In genomic region chr2:201696151-201696659, GRCh38 we compare ENCODE assay signal across 14 cellular contexts. TPM values are rescaled to one million over a fixed set of nuclear protein-coding genes. Genes with fewer than 3 reads are reported as not detected.
DNase-seq lines count a peak whose midpoint lies in the region; ATAC-seq, FAIRE-seq and TF ChIP-seq lines count a peak whose summit lies in the region.
"Had no signal": no experiment of that assay in that cellular context is flagged by ENCODE, and none has a peak within 500 bp of the region (broad histone marks: within the 10 kb centered on the region; RNA-seq: fewer than 3 reads in every experiment).

No MANE protein-coding gene starts in this region.

- CTCF ChIA-PET in A549 (lab: Yijun Ruan, JAX), result interaction anchor here (1.0 to 1.6 kb wide), 4 partner anchors 15 to 483 kb away, joined by 3 read pairs; no protein-coding TSS in a partner anchor
- CTCF ChIA-PET in CD4-positive, alpha-beta memory T cell (lab: Charles Lee; ENCODE audit: partially characterized antibody), result no interaction called here

- H3K27ac Mint-ChIP-seq in activated T-helper 2 cell treated with anti-CD3 and anti-CD28 coated beads, Interferon-gamma antibody, Interleukin-2, Interleukin-4, amounts not matched to agents 10 μg/mL and 5 μg/mL and 100 μg/mL, durations not matched to agents 14 hours and 24 hours and 36 hours, result no peak overlapping the region
- H3K27ac Mint-ChIP-seq in CD4-positive, alpha-beta memory T cell, result peak overlapping the region in 1 of 7 donors; percentile 44

- TF ChIP-seq POLR2A in A549 (IDR thresholded peaks at IDR 0.05; ENCODE audit: low read length), result no peak
- no peak for TF ChIP-seq POLR2A in stomach (IDR thresholded peaks at IDR 0.05)

- H3K27me3 Mint-ChIP-seq in activated T-helper 2 cell treated with anti-CD3 and anti-CD28 coated beads, Interferon-gamma antibody, Interleukin-2, Interleukin-4, amounts not matched to agents 10 μg/mL and 5 μg/mL and 100 μg/mL, durations not matched to agents 14 hours and 24 hours and 36 hours (ENCODE audit: low read depth), result no peaks in the 10 kb centered on the region
- H3K27me3 Mint-ChIP-seq in CD4-positive, alpha-beta memory T cell, result peaks cover 0 to 2% of the 10 kb centered on the region in 2 donors

- H3K27ac ChIP-seq in A549 (no peak overlapping the region), right cardiac atrium (ENCODE audit: low read length) (no peak overlapping the region), stomach (no peak overlapping the region)
- no peak overlapping the region for H3K27ac ChIP-seq in CD4-positive, alpha-beta memory T cell (ENCODE audit: low read depth, low read length)

- H3K4me2 ChIP-seq in A549, result no peak overlapping the region

- H3K9me3 Mint-ChIP-seq in activated T-helper 2 cell treated with anti-CD3 and anti-CD28 coated beads, Interferon-gamma antibody, Interleukin-2, Interleukin-4, amounts not matched to agents 10 μg/mL and 5 μg/mL and 100 μg/mL, durations not matched to agents 14 hours and 24 hours and 36 hours, result no peaks in the 10 kb centered on the region
- no peaks in the 10 kb centered on the region for H3K9me3 Mint-ChIP-seq in CD4-positive, alpha-beta memory T cell

- TF ChIP-seq EP300 in A549 (IDR thresholded peaks at IDR 0.05) (no peak), stomach (IDR thresholded peaks at IDR 0.05) (no peak)

- ATAC-seq in A549 (peak; percentile 22 to 37; a peak in 3 of 6 replicates), right cardiac atrium (peak; percentile 47 to 52), GM18511 (IDR thresholded peaks at IDR 0.05; ENCODE audit: unreplicated experiment) (no peak)

- H3K4me1 ChIP-seq in A549 (peaks cover 21% of the 10 kb centered on the region), right cardiac atrium (ENCODE audit: control insufficient read depth, insufficient read depth, low read length) (no peaks in the 10 kb centered on the region), stomach (peaks cover 0 to 5% (median 0%) of the 10 kb centered on the region in 4 donors)
- H3K4me1 ChIP-seq in CD4-positive, alpha-beta memory T cell (ENCODE audit: insufficient read depth, low read length), result no peaks in the 10 kb centered on the region

- TF ChIP-seq CTCF in A549 (IDR thresholded peaks at IDR 0.05) (no peak), HFF-Myc (IDR thresholded peaks at IDR 0.05; ENCODE audit: low read depth, low read length, missing control alignments) (no peak), astrocyte of the cerebellum (IDR thresholded peaks at IDR 0.05; ENCODE audit: low read depth, low read length, missing control alignments) (no peak), stomach (IDR thresholded peaks at IDR 0.05) (no peak)

- H3K9me3 ChIP-seq in A549, result no peaks in the 10 kb centered on the region
- H3K9me3 ChIP-seq in right cardiac atrium (ENCODE audit: control insufficient read depth, low read length), result no peaks in the 10 kb centered on the region
- H3K9me3 ChIP-seq in stomach, result no peaks in the 10 kb centered on the region
- H3K9me3 ChIP-seq in CD4-positive, alpha-beta memory T cell (ENCODE audit: control insufficient read depth in 1 of 2, low read length in 2 of 2), result no peaks in the 10 kb centered on the region

- peaks cover 9 to 12% (median 10%) of the 10 kb centered on the region in 4 donors for H3K36me3 ChIP-seq in stomach
- no peaks in the 10 kb centered on the region for H3K36me3 ChIP-seq in CD4-positive, alpha-beta memory T cell (ENCODE audit: insufficient read depth, low read length)

- H3K4me3 ChIP-seq in A549, result no peak overlapping the region
- no peak overlapping the region for H3K4me3 ChIP-seq in HFF-Myc (replicated peaks; ENCODE audit: low read depth, low read length)
- no peak overlapping the region for H3K4me3 ChIP-seq in astrocyte of the cerebellum (ENCODE audit: low read depth, low read length)
- H3K4me3 ChIP-seq in right cardiac atrium (ENCODE audit: low read length), result no peak overlapping the region
- no peak overlapping the region for H3K4me3 ChIP-seq in stomach
- H3K4me3 ChIP-seq in CD4-positive, alpha-beta memory T cell (ENCODE audit: low read length in 2 of 2), result no peak overlapping the region

- no peak for FAIRE-seq in A549 (lab: Jason Lieb, UNC)

- DNase-seq in A549 (ENCODE audit: low read depth in 1 of 2, low spot score in 1 of 2) (no peak), HFF-Myc (ENCODE audit: extremely low read depth, low read depth) (peak; percentile 91), astrocyte of the cerebellum (ENCODE audit: low read depth) (peak; percentile 85), right cardiac atrium (no peak), stomach (no peak)
- DNase-seq in activated T-helper 2 cell treated with anti-CD3 and anti-CD28 coated beads, Interferon-gamma antibody, Interleukin-2, Interleukin-4, amounts not matched to agents 10 μg/mL and 5 μg/mL and 100 μg/mL, durations not matched to agents 14 hours and 24 hours and 36 hours (ENCODE audit: low spot score), result no peak
- no peak for DNase-seq in CD4-positive, alpha-beta memory T cell
- DNase-seq: activated CD4-positive, CD25-positive, alpha-beta regulatory T cell; activated gamma-delta T cell; erythroblast; NK-92 treated with Interleukin-12 subunit alpha and Interleukin-12 subunit beta, amount 100 ng/mL, for 24 hours; stimulated activated CD4-positive, alpha-beta T cell treated with anti-CD3 and anti-CD28 coated beads, Interleukin-4, amount 100 ng/mL, for 24 hours had no signal

- intact Hi-C loops in right cardiac atrium (cut with DNase I) (no loop called here), stomach (cut with DNase I; ENCODE audit: low total_unique reads) (no loop called here)
- intact Hi-C loops in activated T-helper 2 cell treated with anti-CD3 and anti-CD28 coated beads, Interferon-gamma antibody, Interleukin-2, Interleukin-4, amounts not matched to agents 10 μg/mL and 5 μg/mL and 100 μg/mL, durations not matched to agents 14 hours and 24 hours and 36 hours (cut with micrococcal nuclease), result no loop called here
- intact Hi-C loops in CD4-positive, alpha-beta memory T cell (cut with micrococcal nuclease), result no loop called here

- in situ Hi-C loops in astrocyte of the cerebellum (cut with HindIII; ENCODE audit: low sequenced_read_pairs), result loop anchor here (5.0 kb wide), 1 partner anchor 49 kb away; no protein-coding TSS in a partner anchor

- no peak overlapping the region for H3K4me3 Mint-ChIP-seq in activated T-helper 2 cell treated with anti-CD3 and anti-CD28 coated beads, Interferon-gamma antibody, Interleukin-2, Interleukin-4, amounts not matched to agents 10 μg/mL and 5 μg/mL and 100 μg/mL, durations not matched to agents 14 hours and 24 hours and 36 hours (ENCODE audit: low read depth)
- H3K4me3 Mint-ChIP-seq in CD4-positive, alpha-beta memory T cell, result no peak overlapping the region
- H3K4me3 Mint-ChIP-seq: CD14-positive monocyte had no signal

- H3K27me3 ChIP-seq in right cardiac atrium (ENCODE audit: control insufficient read depth, insufficient read depth) (no peaks in the 10 kb centered on the region), stomach (no peaks in the 10 kb centered on the region)
- H3K27me3 ChIP-seq in CD4-positive, alpha-beta memory T cell (ENCODE audit: insufficient read depth, low read length), result no peaks in the 10 kb centered on the region

- POLR2A ChIA-PET in A549 (lab: Yijun Ruan, JAX), result no interaction called here
- POLR2A ChIA-PET in CD4-positive, alpha-beta memory T cell (lab: Charles Lee; ENCODE audit: partially characterized antibody), result no interaction called here

- H3K4me1 Mint-ChIP-seq in activated T-helper 2 cell treated with anti-CD3 and anti-CD28 coated beads, Interferon-gamma antibody, Interleukin-2, Interleukin-4, amounts not matched to agents 10 μg/mL and 5 μg/mL and 100 μg/mL, durations not matched to agents 14 hours and 24 hours and 36 hours (ENCODE audit: low read depth), result peaks cover 6% of the 10 kb centered on the region
- H3K4me1 Mint-ChIP-seq in CD4-positive, alpha-beta memory T cell, result peaks cover 2 to 6% (median 4%) of the 10 kb centered on the region in 4 donors
- H3K4me1 Mint-ChIP-seq: CD14-positive monocyte had no signal

- no peaks in the 10 kb centered on the region for H3K36me3 Mint-ChIP-seq in activated T-helper 2 cell treated with anti-CD3 and anti-CD28 coated beads, Interferon-gamma antibody, Interleukin-2, Interleukin-4, amounts not matched to agents 10 μg/mL and 5 μg/mL and 100 μg/mL, durations not matched to agents 14 hours and 24 hours and 36 hours (ENCODE audit: low read depth)
- H3K36me3 Mint-ChIP-seq in CD4-positive, alpha-beta memory T cell, result peaks cover 6 to 9% of the 10 kb centered on the region in 2 donors

- TF ChIP-seq RAD21 in A549 (conservative IDR thresholded peaks at IDR 0.05 in 1 of 2, IDR thresholded peaks at IDR 0.05 in 1 of 2), result no peak

- WGBS in A549 (ENCODE audit: missing lambda C conversion rate), result 33% methylated on average over 6 of the region's 6 CpGs
- WGBS in right cardiac atrium, result 52% methylated on average over 6 of the region's 6 CpGs
- 55 to 71% (median 68%) methylated on average over 6 of the region's 6 CpGs for WGBS in stomach, 5 donors

RNA-seq across cellular contexts. Expression of gene MPP4, which starts 2.2 kb away (rescaled TPM):
- 0.06 and 0.12 TPM in 2 replicates for polyA plus RNA-seq in A549 (2011; rRNA removed)
- polyA plus RNA-seq in A549 (2012; cell fraction: cytosol; rRNA removed), result 0.05 and 0.08 TPM in 2 replicates
- polyA plus RNA-seq in A549 (2012; cell fraction: nucleus; rRNA removed), result 0.20 and 0.24 TPM in 2 replicates
- polyA plus RNA-seq in A549 (2017; fragmentation: RNase III; extraction: RNeasy Plus Mini Kit Qiagen cat#74134 plus additional on column Dnase treatment), result 0.16 to 0.21 TPM (median 0.19 TPM) in 3 replicates
- polyA minus RNA-seq in A549 (2011; rRNA and poly(A)+ RNA removed), result 0.25 TPM in 1 of 2 replicates, not detected in the other
- under 1 TPM in 2 of 4 donors, not detected in 2; 0.14 to 0.35 TPM for total RNA-seq in right cardiac atrium
- polyA plus RNA-seq in right cardiac atrium, result not detected
- not detected in 2 replicates for total RNA-seq in activated T-helper 2 cell treated with anti-CD3 and anti-CD28 coated beads, Interferon-gamma antibody, Interleukin-2, Interleukin-4, amounts not matched to agents 10 μg/mL and 5 μg/mL and 100 μg/mL, durations not matched to agents 14 hours and 24 hours and 36 hours
- total RNA-seq in stomach, result under 1 TPM in 1 of 5 donors, not detected in 4; 0.73 TPM
- polyA plus RNA-seq in stomach, result under 1 TPM in 1 of 3 donors, not detected in 2; 0.46 TPM
- total RNA-seq in CD4-positive, alpha-beta memory T cell, result not detected
- polyA plus RNA-seq in CD4-positive, alpha-beta memory T cell, result not detected
- polyA plus RNA-seq: CD14-positive monocyte had no signal

RNA-seq across cellular contexts. Expression of gene TMEM237, which starts 52.9 kb away (rescaled TPM):
- polyA plus RNA-seq in A549 (2011; rRNA removed), result 34.8 and 37.1 TPM in 2 replicates
- polyA plus RNA-seq in A549 (2012; cell fraction: cytosol; rRNA removed), result 15.7 and 17.0 TPM in 2 replicates
- 6.5 and 10.9 TPM in 2 replicates for polyA plus RNA-seq in A549 (2012; cell fraction: nucleus; rRNA removed)
- polyA plus RNA-seq in A549 (2017; fragmentation: RNase III; extraction: RNeasy Plus Mini Kit Qiagen cat#74134 plus additional on column Dnase treatment), result 15.7 to 20.1 TPM (median 19.6 TPM) in 3 replicates
- polyA minus RNA-seq in A549 (2011; rRNA and poly(A)+ RNA removed), result 16.4 and 19.7 TPM in 2 replicates
- total RNA-seq in right cardiac atrium, result 10 to 100 TPM; 17.9 to 22.8 (median 20.4) TPM
- polyA plus RNA-seq in right cardiac atrium, result 12.1 TPM
- 19.8 and 20.1 TPM in 2 replicates for total RNA-seq in activated T-helper 2 cell treated with anti-CD3 and anti-CD28 coated beads, Interferon-gamma antibody, Interleukin-2, Interleukin-4, amounts not matched to agents 10 μg/mL and 5 μg/mL and 100 μg/mL, durations not matched to agents 14 hours and 24 hours and 36 hours
- 10 to 100 TPM in 4 of 5 donors, under 1 TPM in 1; 0.87 to 41.5 (median 17.5) TPM for total RNA-seq in stomach
- 10 to 100 TPM in 1 of 3 donors, 1 to 10 TPM in 2; 4.3 to 12.3 (median 5.2) TPM for polyA plus RNA-seq in stomach
- 1 to 10 TPM; 4.4 to 5.2 TPM for total RNA-seq in CD4-positive, alpha-beta memory T cell
- polyA plus RNA-seq in CD4-positive, alpha-beta memory T cell, result 1 to 10 TPM; 2.4 to 3.1 TPM

Comparison
In these comparisons a context has a peak if more than half of its experiments do, and no peak if none do; other contexts are left out.
1. DNase-seq: peak in HFF-Myc (single experiment) and astrocyte of the cerebellum (single experiment); none in A549 (0 of 2), right cardiac atrium (0 of 3), activated T-helper 2 cell treated with anti-CD3 and anti-CD28 coated beads, Interferon-gamma antibody, Interleukin-2, Interleukin-4, amounts not matched to agents 10 μg/mL and 5 μg/mL and 100 μg/mL, durations not matched to agents 14 hours and 24 hours and 36 hours (single experiment), stomach (single experiment) and CD4-positive, alpha-beta memory T cell (0 of 5).